11 cellular contexts compared by ENCODE assay signal in the genomic region with DNA sequence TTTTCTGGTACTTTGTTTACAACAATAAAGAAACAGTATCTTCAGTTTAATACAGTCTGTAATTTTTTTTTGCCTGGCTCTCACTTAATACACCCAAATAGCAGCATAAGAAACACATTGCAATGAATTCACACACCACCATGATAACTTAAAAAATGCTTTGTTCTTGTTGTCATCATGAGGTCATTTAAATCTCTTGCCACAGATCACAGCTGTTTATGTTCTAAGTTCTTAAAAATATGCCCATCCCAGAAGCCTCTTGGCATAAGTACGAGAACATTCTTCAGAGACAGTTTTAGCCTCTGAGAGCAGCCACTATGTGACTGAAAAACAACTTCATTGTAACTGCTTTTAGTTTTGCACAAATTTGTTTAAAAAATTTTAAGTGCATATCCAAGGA. TPM values are rescaled to one million over a fixed set of nuclear protein-coding genes. Genes with fewer than 3 reads are reported as not detected.
DNase-seq lines count a peak whose midpoint lies in the region; ATAC-seq, FAIRE-seq and TF ChIP-seq lines count a peak whose summit lies in the region.
"Had no signal": no experiment of that assay in that cellular context is flagged by ENCODE, and none has a peak within 500 bp of the region (broad histone marks: within the 10 kb centered on the region; RNA-seq: fewer than 3 reads in every experiment).

No MANE protein-coding gene starts in this region.

- no peak for FAIRE-seq in pancreas (lab: Jason Lieb, UNC)
- FAIRE-seq: H54 had no signal

- H3K4me3 ChIP-seq in vagina (no peak overlapping the region), pancreas (no peak overlapping the region), prostate gland (no peak overlapping the region)
- no peak overlapping the region for H3K4me3 ChIP-seq in CD8-positive, alpha-beta memory T cell (ENCODE audit: low read length)

- POLR2A ChIA-PET in CD8-positive, alpha-beta memory T cell (lab: Charles Lee) = no interaction called here

- peak; percentile 91 for DNase-seq in LHCN-M2 (ENCODE audit: low read depth)
- peak; percentile 93 for DNase-seq in fibroblast of peridontal ligament (ENCODE audit: extremely low read depth)
- peak; percentile 87 for DNase-seq in myocyte (ENCODE audit: low read depth)
- no peak for DNase-seq in vagina (ENCODE audit: extremely low spot score in 2 of 2)
- DNase-seq in pancreas = no peak
- no peak for DNase-seq in prostate gland (ENCODE audit: low spot score)
- DNase-seq in CD8-positive, alpha-beta memory T cell = no peak
- DNase-seq: activated CD8-positive, alpha-beta memory T cell treated with anti-CD3 and anti-CD28 coated beads, Interleukin-2, amount 50 U/mL, for 4 hours; activated naive CD8-positive, alpha-beta T cell treated with anti-CD3 and anti-CD28 coated beads, Interleukin-2, amount 10 ng/mL, durations not matched to agents 7 days and 5 days; MM.1S had no signal

- H3K36me3 ChIP-seq in vagina = peaks cover 0 to 28% of the 10 kb centered on the region in 2 donors
- H3K36me3 ChIP-seq in pancreas = peaks cover 0 to 15% (median 0%) of the 10 kb centered on the region in 3 donors
- H3K36me3 ChIP-seq in prostate gland = peaks cover 0 to 7% of the 10 kb centered on the region in 2 donors
- peaks cover 7% of the 10 kb centered on the region for H3K36me3 ChIP-seq in CD8-positive, alpha-beta memory T cell (ENCODE audit: insufficient read depth, low read length)

- 90 to 94% methylated on average over 1 of the region's 1 CpG for WGBS in pancreas, 2 donors
- 59% methylated on average over 1 of the region's 1 CpG for WGBS in prostate gland

- no peaks in the 10 kb centered on the region for H3K27me3 ChIP-seq in vagina
- H3K27me3 ChIP-seq in pancreas = no peaks in the 10 kb centered on the region
- H3K27me3 ChIP-seq in prostate gland (replicated peaks; ENCODE audit: insufficient read depth) = no peaks in the 10 kb centered on the region
- H3K27me3 ChIP-seq in CD8-positive, alpha-beta memory T cell (ENCODE audit: insufficient read depth, low read length, poor library complexity, severe bottlenecking) = no peaks in the 10 kb centered on the region

- peaks cover 43 to 61% (median 49%) of the 10 kb centered on the region in 3 donors for H3K36me3 Mint-ChIP-seq in CD8-positive, alpha-beta memory T cell

- H3K27me3 Mint-ChIP-seq in CD8-positive, alpha-beta memory T cell = no peaks in the 10 kb centered on the region
- H3K27me3 Mint-ChIP-seq: activated naive CD8-positive, alpha-beta T cell treated with anti-CD3 and anti-CD28 coated beads, Interleukin-2, amount 10 ng/mL, durations not matched to agents 7 days and 5 days had no signal

- intact Hi-C loops in vagina (cut with DNase I) (no loop called here), pancreas (cut with DNase I) (no loop called here), prostate gland (cut with DNase I) (loop anchor here (5.0 to 10.0 kb wide), 3 partner anchors 102 to 242 kb away; partner anchors contain the start of gene TASP1)

- peak overlapping the region in 1 of 8 donors; percentile 63 for H3K27ac Mint-ChIP-seq in CD8-positive, alpha-beta memory T cell
- H3K27ac Mint-ChIP-seq: activated naive CD8-positive, alpha-beta T cell treated with anti-CD3 and anti-CD28 coated beads, Interleukin-2, amount 10 ng/mL, durations not matched to agents 7 days and 5 days had no signal

- TF ChIP-seq CTCF in vagina (IDR thresholded peaks at IDR 0.05) = no peak
- no peak for TF ChIP-seq CTCF in pancreas (IDR thresholded peaks at IDR 0.05)
- no peak for TF ChIP-seq CTCF in prostate gland (IDR thresholded peaks at IDR 0.05)

- peak overlapping the region; percentile 75 for H3K27ac ChIP-seq in vagina
- no peak overlapping the region for H3K27ac ChIP-seq in pancreas
- no peak overlapping the region for H3K27ac ChIP-seq in prostate gland
- no peak overlapping the region for H3K27ac ChIP-seq in CD8-positive, alpha-beta memory T cell (ENCODE audit: low read depth, low read length)

- ATAC-seq in pancreas = no peak

- H3K9me3 Mint-ChIP-seq in CD8-positive, alpha-beta memory T cell = peaks cover 0 to 7% (median 4%) of the 10 kb centered on the region in 5 donors

- peaks cover 2 to 12% (median 3%) of the 10 kb centered on the region in 3 donors for H3K4me1 Mint-ChIP-seq in CD8-positive, alpha-beta memory T cell

- no peak overlapping the region for H3K4me3 Mint-ChIP-seq in CD8-positive, alpha-beta memory T cell
- H3K4me3 Mint-ChIP-seq: activated naive CD8-positive, alpha-beta T cell treated with anti-CD3 and anti-CD28 coated beads, Interleukin-2, amount 10 ng/mL, durations not matched to agents 7 days and 5 days had no signal

- no peaks in the 10 kb centered on the region for H3K9me3 ChIP-seq in vagina
- H3K9me3 ChIP-seq in pancreas = no peaks in the 10 kb centered on the region
- no peaks in the 10 kb centered on the region for H3K9me3 ChIP-seq in prostate gland
- H3K9me3 ChIP-seq in CD8-positive, alpha-beta memory T cell (ENCODE audit: low read length) = no peaks in the 10 kb centered on the region

- H3K4me1 ChIP-seq in vagina (no peaks in the 10 kb centered on the region), pancreas (no peaks in the 10 kb centered on the region), prostate gland (replicated peaks) (no peaks in the 10 kb centered on the region)
- no peaks in the 10 kb centered on the region for H3K4me1 ChIP-seq in CD8-positive, alpha-beta memory T cell (ENCODE audit: insufficient read depth, low read length)

- no peak for TF ChIP-seq POLR2A in vagina (IDR thresholded peaks at IDR 0.05)
- TF ChIP-seq POLR2A in prostate gland (IDR thresholded peaks at IDR 0.05) = no peak

- CTCF ChIA-PET in CD8-positive, alpha-beta memory T cell (lab: Charles Lee) = no interaction called here

RNA-seq across cellular contexts. Expression of gene ESF1, which starts 47.9 kb away (rescaled TPM):
- 15.8 and 16.0 TPM in 2 replicates for total RNA-seq in LHCN-M2 (2014; rRNA removed)
- 8.2 TPM for polyA plus RNA-seq in LHCN-M2 (2012)
- total RNA-seq in myocyte = 19.8 and 21.4 TPM in 2 replicates
- 8.1 TPM for polyA plus RNA-seq in myocyte (2012)
- total RNA-seq in vagina = 14.0 TPM
- 1 to 10 TPM; 2.8 to 7.4 (median 6.2) TPM for total RNA-seq in pancreas
- 1 to 10 TPM; 4.8 to 5.8 TPM for polyA plus RNA-seq in pancreas
- 10 to 100 TPM in 1 of 2 donors, 1 to 10 TPM in 1; 6.2 to 13.3 TPM for total RNA-seq in prostate gland
- total RNA-seq in CD8-positive, alpha-beta memory T cell = 10 to 100 TPM; 25.6 to 27.1 TPM
- 7.5 TPM for polyA plus RNA-seq in CD8-positive, alpha-beta memory T cell

RNA-seq across cellular contexts. Expression of gene NDUFAF5, which starts 48.0 kb away (rescaled TPM):
- total RNA-seq in LHCN-M2 (2014; rRNA removed) (13.0 and 15.3 TPM in 2 replicates), myocyte (22.5 and 24.2 TPM in 2 replicates), vagina (11.3 TPM), pancreas (10 to 100 TPM in 1 of 6 donors, 1 to 10 TPM in 5; 6.6 to 11.2 (median 8.9) TPM), prostate gland (10 to 100 TPM; 15.3 to 17.5 TPM)
- polyA plus RNA-seq in LHCN-M2 (2012) = 14.7 TPM
- 15.6 TPM for polyA plus RNA-seq in myocyte (2012)
- 10 to 100 TPM; 20.4 to 21.9 TPM for polyA plus RNA-seq in pancreas
- 10 to 100 TPM; 31.0 to 31.9 TPM for total RNA-seq in CD8-positive, alpha-beta memory T cell
- polyA plus RNA-seq in CD8-positive, alpha-beta memory T cell = 9.4 TPM

Comparison
In these comparisons a context has a peak if more than half of its experiments do, and no peak if none do; other contexts are left out.
1. DNase-seq: peak in LHCN-M2 (single experiment), fibroblast of peridontal ligament (single experiment) and myocyte (single experiment); none in vagina (0 of 2), pancreas (0 of 6), prostate gland (single experiment) and CD8-positive, alpha-beta memory T cell (0 of 5).